ENCODE assay signal across 24 cellular contexts in the genomic region with DNA sequence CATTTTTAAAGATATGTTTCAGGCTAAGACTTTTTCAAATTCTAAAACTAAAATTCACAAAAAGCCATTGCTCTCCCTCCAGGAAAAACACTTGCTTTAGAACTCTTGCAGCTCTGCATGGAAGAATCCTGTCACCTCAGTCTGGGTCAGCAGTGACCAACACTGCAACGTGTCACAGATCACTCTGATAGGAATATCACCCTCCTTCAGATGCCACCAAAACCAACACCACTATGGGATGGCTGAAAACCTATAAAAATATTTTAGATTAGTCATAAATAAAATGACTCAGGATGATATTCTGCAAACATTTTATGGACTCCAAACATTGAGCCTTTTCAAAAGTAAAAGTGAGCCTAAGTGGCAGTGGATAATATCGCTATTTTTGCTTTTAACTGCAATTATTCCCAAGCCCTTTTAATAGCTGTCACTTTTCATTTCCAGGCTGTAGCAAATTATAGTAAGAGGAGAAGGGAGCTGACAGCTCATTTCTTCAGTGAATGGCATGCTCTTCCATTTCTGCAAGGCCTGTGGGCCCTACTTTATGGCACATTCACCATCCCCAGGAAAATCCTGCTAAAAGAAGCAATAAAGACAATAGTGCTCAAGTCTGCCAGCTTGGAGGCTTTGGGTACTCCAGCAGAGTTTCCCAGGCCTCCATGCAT.
"Had no signal": no experiment of that assay in that cellular context is flagged by ENCODE, and none has a peak within 500 bp of the region (broad histone marks: within the 10 kb centered on the region; RNA-seq: fewer than 3 reads in every experiment).

No MANE protein-coding gene starts in this region.

- H3K9me3 ChIP-seq: ascending aorta, body of pancreas, MG63 had no signal

- H3K9ac ChIP-seq: KMS-11 had no signal

- H3K27me3 ChIP-seq: ascending aorta, body of pancreas, MG63 had no signal

- H3K27ac Mint-ChIP-seq: activated CD8-positive, alpha-beta T cell treated with anti-CD3 and anti-CD28 coated beads, Interleukin-2, amount 10 ng/mL, durations not matched to agents 7 days and 5 days; activated T-cell treated with anti-CD3 and anti-CD28 coated beads, Interleukin-2, amount 50 U/mL, for 24 hours; T-helper 1 cell treated with Interleukin-12 subunit alpha and Interleukin-12 subunit beta and Interleukin-4 antibody, amounts not matched to agents 30 μg/mL and 1 μg/mL, for 36 hours had no signal

- DNase-seq: activated CD4-positive, alpha-beta T cell treated with anti-CD3 and anti-CD28 coated beads for 4 hours; activated CD4-positive, alpha-beta T cell treated with anti-CD3 and anti-CD28 coated beads, Interleukin-2, amount 50 U/mL, for 4 hours; activated CD8-positive, alpha-beta memory T cell treated with anti-CD3 and anti-CD28 coated beads, Interleukin-2, amount 50 U/mL, for 48 hours; activated CD8-positive, alpha-beta T cell treated with anti-CD3 and anti-CD28 coated beads, Interleukin-2, amount 10 ng/mL, durations not matched to agents 7 days and 5 days; activated gamma-delta T cell treated with Interleukin-2 at 50 U/mL for 16 hours; activated naive CD4-positive, alpha-beta T cell treated with anti-CD3 and anti-CD28 coated beads, Interleukin-2, amount 50 U/mL, for 16 hours; activated T-cell treated with anti-CD3 and anti-CD28 coated beads, Interleukin-2, amount 50 U/mL, for 24 hours; amniotic stem cell; body of pancreas; central memory CD4-positive, alpha-beta T cell; MG63; MV-4-11; NCI-H1092 treated with DMSO at 0.1 percent for 48 hours; NCI-H1417 treated with DMSO at 0.1 percent for 48 hours; NCI-H1694; NCI-H2029; NCI-H446; NCI-H524; PC-9; SHP77 treated with DMSO at 0.1 percent for 48 hours had no signal

- ATAC-seq: activated CD8-positive, alpha-beta T cell treated with anti-CD3 and anti-CD28 coated beads, Interleukin-2, amount 10 ng/mL, durations not matched to agents 7 days and 5 days; body of pancreas had no signal

- H3K4me2 ChIP-seq: KMS-11, PC-9 had no signal

- H3K4me3 Mint-ChIP-seq: activated CD8-positive, alpha-beta T cell treated with anti-CD3 and anti-CD28 coated beads, Interleukin-2, amount 10 ng/mL, durations not matched to agents 7 days and 5 days; activated T-cell treated with anti-CD3 and anti-CD28 coated beads, Interleukin-2, amount 50 U/mL, for 24 hours; T-helper 1 cell treated with Interleukin-12 subunit alpha and Interleukin-12 subunit beta and Interleukin-4 antibody, amounts not matched to agents 30 μg/mL and 1 μg/mL, for 36 hours had no signal

- H3K36me3 ChIP-seq: ascending aorta, MG63 had no signal

- H2AFZ ChIP-seq: PC-9 had no signal

- H3K27me3 Mint-ChIP-seq: activated T-cell treated with anti-CD3 and anti-CD28 coated beads, Interleukin-2, amount 50 U/mL, for 24 hours had no signal

- H3K27ac ChIP-seq: ascending aorta, body of pancreas, KMS-11, PC-9, VCaP had no signal

- H3K4me3 ChIP-seq: ascending aorta, body of pancreas, MG63, PC-9 had no signal

- H3K4me1 ChIP-seq: ascending aorta, body of pancreas had no signal

- H3K9me3 Mint-ChIP-seq: activated T-cell treated with anti-CD3 and anti-CD28 coated beads, Interleukin-2, amount 50 U/mL, for 24 hours; T-helper 1 cell treated with Interleukin-12 subunit alpha and Interleukin-12 subunit beta and Interleukin-4 antibody, amounts not matched to agents 30 μg/mL and 1 μg/mL, for 36 hours had no signal
